ENCODE assay signal across 21 cellular contexts in genomic region chr5:174097486-174098185, GRCh38. TPM values are rescaled to one million over a fixed set of nuclear protein-coding genes. Genes with fewer than 3 reads are reported as not detected.
DNase-seq lines count a peak whose midpoint lies in the region; ATAC-seq and TF ChIP-seq lines count a peak whose summit lies in the region.
"Had no signal": no experiment of that assay in that cellular context is flagged by ENCODE, and none has a peak within 500 bp of the region (broad histone marks: within the 10 kb centered on the region; RNA-seq: fewer than 3 reads in every experiment).

No MANE protein-coding gene starts in this region.

- H4K20me1 ChIP-seq in GM23248 (ENCODE audit: insufficient read depth) (no peaks in the 10 kb centered on the region), smooth muscle cell (ENCODE audit: low read depth) (no peaks in the 10 kb centered on the region)

- H3K36me3 ChIP-seq in BE2C (peaks cover 65% of the 10 kb centered on the region), GM23248 (ENCODE audit: low read depth) (no peaks in the 10 kb centered on the region), brain microvascular endothelial cell (replicated peaks) (no peaks in the 10 kb centered on the region), smooth muscle cell (ENCODE audit: low read depth) (no peaks in the 10 kb centered on the region)
- H3K36me3 ChIP-seq: neural progenitor cell, sigmoid colon had no signal

- DNase-seq in BE2C (peak; percentile 41), GM23248 (peak; percentile 16), RPMI7951 (ENCODE audit: low read depth) (peak; percentile 74), epithelial cell of esophagus (ENCODE audit: low read depth) (peak; percentile 5), brain microvascular endothelial cell (no peak), smooth muscle cell (lab: John Stamatoyannopoulos, UW; ENCODE audit: unreplicated experiment) (no peak), NCI-H510A treated with DMSO at 0.1 percent for 48 hours (lab: John Stamatoyannopoulos, UW) (no peak)
- DNase-seq: activated CD4-positive, alpha-beta T cell treated with anti-CD3 and anti-CD28 coated beads for 1 hour; activated naive CD4-positive, alpha-beta T cell; activated T-cell treated with anti-CD3 and anti-CD28 coated beads, Interleukin-2, amount 50 U/mL, for 24 hours; CD4-positive, CD25-positive, alpha-beta regulatory T cell; HCEC 1CT; left cardiac atrium; NCI-H1417; NCI-H2081 treated with DMSO at 0.1 percent for 48 hours; NCI-H345; sigmoid colon; stimulated activated CD4-positive, alpha-beta T cell treated with anti-CD3 and anti-CD28 coated beads, Interleukin-15, amount 100 ng/mL, for 24 hours had no signal

- 37 to 43% methylated on average over 4 of the region's 4 CpGs for WGBS in GM23248 (ENCODE audit: low coverage in 1 of 2, low lambda C conversion rate in 2 of 2, missing lambda C conversion rate in 2 of 2), 2 experiments
- 39% methylated on average over 4 of the region's 4 CpGs for WGBS in smooth muscle cell (ENCODE audit: low lambda C conversion rate)

- in situ Hi-C loops in GM23248 (cut with MboI): no loop called here
- in situ Hi-C loops in brain microvascular endothelial cell (cut with HindIII; ENCODE audit: low pct_ligation_motif_present, low sequenced_read_pairs): no loop called here

- no peaks in the 10 kb centered on the region for H3K9me2 ChIP-seq in GM23248 (ENCODE audit: insufficient read depth)

- no peaks in the 10 kb centered on the region for H3K27me3 ChIP-seq in BE2C
- H3K27me3 ChIP-seq in GM23248 (replicated peaks; ENCODE audit: insufficient read depth): no peaks in the 10 kb centered on the region
- H3K27me3 ChIP-seq in brain microvascular endothelial cell (replicated peaks): no peaks in the 10 kb centered on the region
- H3K27me3 ChIP-seq in smooth muscle cell (ENCODE audit: low read depth): peaks cover 5% of the 10 kb centered on the region
- H3K27me3 ChIP-seq: neural progenitor cell, sigmoid colon had no signal

- H3K27ac ChIP-seq in GM23248 (no peak overlapping the region), brain microvascular endothelial cell (no peak overlapping the region), smooth muscle cell (ENCODE audit: low read depth) (no peak overlapping the region)
- H3K27ac ChIP-seq: neural progenitor cell, sigmoid colon had no signal

- H2AFZ ChIP-seq in GM23248: no peak overlapping the region
- H2AFZ ChIP-seq in smooth muscle cell (ENCODE audit: low read depth): no peak overlapping the region
- H2AFZ ChIP-seq: neural progenitor cell had no signal

- H3K9ac ChIP-seq in GM23248 (no peak overlapping the region), smooth muscle cell (ENCODE audit: low read depth) (no peak overlapping the region)
- H3K9ac ChIP-seq: neural progenitor cell had no signal

- ATAC-seq in HG03442 (IDR thresholded peaks at IDR 0.05; ENCODE audit: unreplicated experiment): no peak
- ATAC-seq: left cardiac atrium had no signal

- no peak for TF ChIP-seq CTCF in BE2C (IDR thresholded peaks at IDR 0.05; ENCODE audit: low read depth, low read length)
- no peak for TF ChIP-seq CTCF in epithelial cell of esophagus (IDR thresholded peaks at IDR 0.05; ENCODE audit: insufficient read depth, low read depth, low read length, missing control alignments)
- TF ChIP-seq CTCF in brain microvascular endothelial cell (IDR thresholded peaks at IDR 0.05; ENCODE audit: low read depth, low read length, missing control alignments): no peak
- TF ChIP-seq CTCF in smooth muscle cell (IDR thresholded peaks at IDR 0.05; ENCODE audit: borderline replicate concordance, insufficient read depth, poor library complexity, severe bottlenecking): no peak

- H3K4me1 ChIP-seq in BE2C: peaks cover 55% of the 10 kb centered on the region
- no peaks in the 10 kb centered on the region for H3K4me1 ChIP-seq in GM23248 (ENCODE audit: insufficient read depth)
- H3K4me1 ChIP-seq in smooth muscle cell (ENCODE audit: low read depth): no peaks in the 10 kb centered on the region
- H3K4me1 ChIP-seq: neural progenitor cell, sigmoid colon had no signal

- no peaks in the 10 kb centered on the region for H3K79me2 ChIP-seq in GM23248 (ENCODE audit: insufficient read depth)
- no peaks in the 10 kb centered on the region for H3K79me2 ChIP-seq in smooth muscle cell (ENCODE audit: low read depth)

- H3F3A ChIP-seq in GM23248 (ENCODE audit: insufficient read depth) (no peaks in the 10 kb centered on the region), smooth muscle cell (ENCODE audit: low read depth) (no peaks in the 10 kb centered on the region)

- H3K4me3 ChIP-seq in BE2C (ENCODE audit: low read depth, low read length) (no peak overlapping the region), GM23248 (no peak overlapping the region), epithelial cell of esophagus (ENCODE audit: low read length) (no peak overlapping the region), brain microvascular endothelial cell (ENCODE audit: low read depth, low read length) (no peak overlapping the region), smooth muscle cell (no peak overlapping the region)
- H3K4me3 ChIP-seq: neural progenitor cell, sigmoid colon had no signal

- H3K9me3 ChIP-seq in BE2C (no peaks in the 10 kb centered on the region), GM23248 (ENCODE audit: low read depth) (no peaks in the 10 kb centered on the region), smooth muscle cell (replicated peaks; ENCODE audit: low read depth) (no peaks in the 10 kb centered on the region)
- H3K9me3 ChIP-seq: sigmoid colon had no signal

- H3K4me2 ChIP-seq in GM23248 (ENCODE audit: unreplicated experiment): no peak overlapping the region
- no peak overlapping the region for H3K4me2 ChIP-seq in smooth muscle cell
- H3K4me2 ChIP-seq: neural progenitor cell had no signal

RNA-seq across cellular contexts. Expression of gene NSG2, which starts 52.1 kb away (rescaled TPM):
- 325 TPM for polyA plus RNA-seq in BE2C (2012; ENCODE audit: insufficient read depth, insufficient read length, low read depth)
- total RNA-seq in GM23248 (2014; rRNA removed; shearing (Covaris generic)): not detected in 2 replicates
- polyA plus RNA-seq in GM23248 (2016; fragmentation: Nextera tagmentation; extraction: Ambion mirVana) (not detected in 2 replicates), smooth muscle cell (0.22 TPM in 1 of 2 replicates, not detected in the other)
- total RNA-seq in RPMI7951 (2014; rRNA removed; shearing (Covaris generic)): not detected in 2 replicates
- total RNA-seq in smooth muscle cell: 0.18 TPM in 1 of 2 replicates, not detected in the other
- total RNA-seq: CD4-positive, CD25-positive, alpha-beta regulatory T cell; T-helper 1 cell treated with Interleukin-12 subunit alpha and Interleukin-12 subunit beta and Interleukin-4 antibody, amounts not matched to agents 30 ng/mL and 1 ng/mL, for 36 hours had no signal
- polyA plus RNA-seq: CD4-positive, CD25-positive, alpha-beta regulatory T cell had no signal

Comparison
In these comparisons a context has a peak if more than half of its experiments do, and no peak if none do; other contexts are left out.
1. DNase-seq: peak in BE2C (single experiment), GM23248 (single experiment), RPMI7951 (single experiment) and epithelial cell of esophagus (single experiment); none in brain microvascular endothelial cell (single experiment), smooth muscle cell (single experiment) and NCI-H510A treated with DMSO at 0.1 percent for 48 hours (single experiment).